13 cellular contexts compared by ENCODE assay signal in the genomic region with DNA sequence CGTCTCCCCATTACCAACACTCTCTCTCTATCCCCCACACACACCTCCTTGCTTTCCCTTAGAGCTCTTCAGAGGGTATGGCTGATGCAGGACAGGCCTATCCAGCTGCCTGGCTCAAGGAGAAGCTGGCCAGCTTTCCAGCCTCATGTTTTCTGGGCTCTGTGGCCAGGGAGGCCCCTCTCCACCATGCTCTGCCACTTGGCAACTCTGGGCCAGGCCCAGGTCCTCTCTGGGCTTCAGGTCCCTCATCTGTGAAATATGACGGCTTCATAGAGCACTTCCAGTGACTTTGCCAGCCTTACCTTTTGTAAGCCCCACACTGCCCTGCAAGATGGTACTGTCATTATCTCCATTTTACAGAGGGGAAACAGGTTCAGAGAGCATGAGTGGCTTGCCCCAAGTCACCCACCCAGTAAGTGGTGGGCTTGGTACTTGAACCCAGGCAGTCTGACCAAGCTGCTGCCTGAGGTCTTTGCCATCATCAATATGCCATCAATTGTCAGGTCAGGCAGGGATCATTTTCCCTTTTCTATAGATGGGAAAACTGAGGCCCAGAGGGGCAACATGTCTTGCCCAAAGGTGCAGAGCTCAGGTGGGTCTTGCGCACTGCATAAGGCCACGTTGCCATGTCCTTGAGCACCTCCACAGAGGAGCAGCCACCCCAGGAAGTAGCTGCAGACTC. TPM values are rescaled to one million over a fixed set of nuclear protein-coding genes. Genes with fewer than 3 reads are reported as not detected.
DNase-seq lines count a peak whose midpoint lies in the region; ATAC-seq, FAIRE-seq and TF ChIP-seq lines count a peak whose summit lies in the region.
"Had no signal": no experiment of that assay in that cellular context is flagged by ENCODE, and none has a peak within 500 bp of the region (broad histone marks: within the 10 kb centered on the region; RNA-seq: fewer than 3 reads in every experiment).

No MANE protein-coding gene starts in this region.

- no peaks in the 10 kb centered on the region for H3K36me3 Mint-ChIP-seq in activated naive CD4-positive, alpha-beta T cell treated with anti-CD3 and anti-CD28 coated beads for 36 hours (ENCODE audit: low read depth)

- no peaks in the 10 kb centered on the region for H3K9me3 Mint-ChIP-seq in activated naive CD4-positive, alpha-beta T cell treated with anti-CD3 and anti-CD28 coated beads for 36 hours

- CTCF ChIA-PET in activated naive CD4-positive, alpha-beta T cell treated with anti-CD3 and anti-CD28 coated beads for 36 hours (lab: Charles Lee) = interaction anchor here (0.5 to 2.0 kb wide), 6 partner anchors 11 to 80 kb away, joined by 3 to 7 read pairs (median 4); a partner anchor contains a TSS

- peaks cover 59% of the 10 kb centered on the region for H3K4me1 Mint-ChIP-seq in activated naive CD4-positive, alpha-beta T cell treated with anti-CD3 and anti-CD28 coated beads for 36 hours (ENCODE audit: low read depth)

- intact Hi-C loops in activated naive CD4-positive, alpha-beta T cell treated with anti-CD3 and anti-CD28 coated beads for 36 hours (cut with micrococcal nuclease) = no loop called here

- peak overlapping the region; percentile 47 for H3K4me2 ChIP-seq in keratinocyte (ENCODE audit: control insufficient read depth, extremely low read depth, insufficient read depth, low read depth, low read length)
- H3K4me2 ChIP-seq: hepatocyte had no signal

- no peak overlapping the region for H3K9ac ChIP-seq in keratinocyte (ENCODE audit: control insufficient read depth, extremely low read depth, insufficient read depth, low read length)

- TF ChIP-seq CTCF in RWPE2 (IDR thresholded peaks at IDR 0.05; ENCODE audit: poor library complexity, severe bottlenecking) = no peak
- TF ChIP-seq CTCF in keratinocyte (optimal IDR thresholded peaks at IDR 0.05 in 1 of 3, IDR thresholded peaks at IDR 0.05 in 1 of 3, conservative IDR thresholded peaks at IDR 0.05 in 1 of 3; ENCODE audit: extremely low read depth in 1 of 3, insufficient read depth in 2 of 3, low read length in 3 of 3) = no peak

- ATAC-seq in RWPE2 (ENCODE audit: low read depth) (no peak), GM21360 (IDR thresholded peaks at IDR 0.05; ENCODE audit: unreplicated experiment) (no peak), HG02642 (IDR thresholded peaks at IDR 0.05; ENCODE audit: poor library complexity, unreplicated experiment) (no peak)
- ATAC-seq in stimulated activated naive CD8-positive, alpha-beta T cell treated with anti-CD3 and anti-CD28 coated beads, Interleukin-15, Interleukin-2, amounts not matched to agents 100 U/mL and 50 U/mL, for 24 hours = no peak
- ATAC-seq: right cardiac atrium had no signal

- no peak overlapping the region for H3K27ac ChIP-seq in RWPE2 (ENCODE audit: poor library complexity, severe bottlenecking)
- H3K27ac ChIP-seq in keratinocyte (ENCODE audit: control insufficient read depth, insufficient read depth, low read length) = no peak overlapping the region
- H3K27ac ChIP-seq: hepatocyte had no signal

- H2AFZ ChIP-seq in keratinocyte (ENCODE audit: control insufficient read depth, low read length) = peak overlapping the region; percentile 17
- H2AFZ ChIP-seq: hepatocyte had no signal

- DNase-seq in activated naive CD4-positive, alpha-beta T cell treated with anti-CD3 and anti-CD28 coated beads for 36 hours = no peak
- DNase-seq in activated naive CD4-positive, alpha-beta T cell treated with anti-CD3 and anti-CD28 coated beads, Interleukin-2, amount 50 U/mL, for 16 hours = no peak
- DNase-seq in RWPE2 (ENCODE audit: low spot score) = peak; percentile 28
- no peak for DNase-seq in keratinocyte (ENCODE audit: low read depth, low spot score)
- DNase-seq in stimulated activated naive CD8-positive, alpha-beta T cell treated with anti-CD3 and anti-CD28 coated beads, Interleukin-15, Interleukin-2, amounts not matched to agents 100 U/mL and 50 U/mL, for 24 hours = peak; percentile 2
- no peak for DNase-seq in NCI-H1694 (lab: John Stamatoyannopoulos, UW)
- DNase-seq: NCI-H1930 had no signal

- H3K9me1 ChIP-seq in keratinocyte (ENCODE audit: control insufficient read depth, extremely low read depth, insufficient read depth, low read length) = peaks cover 3% of the 10 kb centered on the region

- peaks cover 4% of the 10 kb centered on the region for H3K4me1 ChIP-seq in RWPE2 (ENCODE audit: insufficient read depth, poor library complexity, severe bottlenecking)
- H3K4me1 ChIP-seq in keratinocyte (ENCODE audit: control insufficient read depth, extremely low read depth, insufficient read depth, low read length) = peaks cover 15% of the 10 kb centered on the region
- H3K4me1 ChIP-seq: breast epithelium had no signal

- no peak overlapping the region for H3K27ac Mint-ChIP-seq in activated naive CD4-positive, alpha-beta T cell treated with anti-CD3 and anti-CD28 coated beads for 36 hours

- H3K4me3 ChIP-seq in RWPE2 (ENCODE audit: severe bottlenecking) (no peak overlapping the region), keratinocyte (ENCODE audit: control insufficient read depth in 2 of 3, extremely low read depth in 1 of 3, insufficient read depth in 2 of 3, low read depth in 1 of 3, low read length in 3 of 3) (no peak overlapping the region)
- H3K4me3 ChIP-seq: hepatocyte had no signal

- dilution Hi-C loops in keratinocyte (cut with MboI; ENCODE audit: extremely low pct_ligation_motif_present, low sequenced_read_pairs) = no loop called here

- no peaks in the 10 kb centered on the region for H3K27me3 ChIP-seq in RWPE2 (ENCODE audit: insufficient read depth, poor library complexity, severe bottlenecking)
- no peaks in the 10 kb centered on the region for H3K27me3 ChIP-seq in keratinocyte (ENCODE audit: control insufficient read depth, extremely low read depth, insufficient read depth, low read length)
- H3K27me3 ChIP-seq: breast epithelium, hepatocyte had no signal

- no peak for FAIRE-seq in keratinocyte (lab: Jason Lieb, UNC)

- peak overlapping the region; percentile 47 for H3K4me3 Mint-ChIP-seq in activated naive CD4-positive, alpha-beta T cell treated with anti-CD3 and anti-CD28 coated beads for 36 hours

- H3K27me3 Mint-ChIP-seq in activated naive CD4-positive, alpha-beta T cell treated with anti-CD3 and anti-CD28 coated beads for 36 hours (ENCODE audit: low read depth) = no peaks in the 10 kb centered on the region

- H3K36me3 ChIP-seq in RWPE2 (ENCODE audit: low read depth) = no peaks in the 10 kb centered on the region
- no peaks in the 10 kb centered on the region for H3K36me3 ChIP-seq in keratinocyte (ENCODE audit: control insufficient read depth in 2 of 2, extremely low read depth in 1 of 2, insufficient read depth in 2 of 2, low read length in 2 of 2)
- H3K36me3 ChIP-seq: breast epithelium had no signal

- no peaks in the 10 kb centered on the region for H3K79me2 ChIP-seq in keratinocyte (ENCODE audit: control insufficient read depth, insufficient read depth, low read length)
- H3K79me2 ChIP-seq: hepatocyte had no signal

- no peaks in the 10 kb centered on the region for H3K9me3 ChIP-seq in RWPE2 (ENCODE audit: severe bottlenecking)
- H3K9me3 ChIP-seq in keratinocyte (ENCODE audit: control insufficient read depth, low read depth, low read length) = no peaks in the 10 kb centered on the region
- H3K9me3 ChIP-seq: breast epithelium had no signal

- no peaks in the 10 kb centered on the region for H4K20me1 ChIP-seq in keratinocyte (ENCODE audit: control insufficient read depth, extremely low read depth, insufficient read depth, low read length)

RNA-seq across cellular contexts. Expression of a gene that starts 0.5 kb away (rescaled TPM):
- 1 to 10 TPM; 1.0 to 1.2 TPM for total RNA-seq in activated naive CD4-positive, alpha-beta T cell treated with anti-CD3 and anti-CD28 coated beads for 36 hours
- polyA plus RNA-seq in keratinocyte = 0.03 TPM in 1 of 3 replicates, not detected in the others
- polyA plus RNA-seq in keratinocyte (2011; ENCODE audit: low read depth) = not detected
- polyA plus RNA-seq in keratinocyte (2011; cell fraction: cytosol; rRNA removed) = not detected in 2 replicates
- not detected in 2 replicates for polyA plus RNA-seq in keratinocyte (2011; cell fraction: nucleus; rRNA removed)
- polyA plus RNA-seq in keratinocyte (2012; ENCODE audit: low replicate concordance) = 0.04 and 0.10 TPM in 2 replicates
- not detected in 3 replicates for polyA minus RNA-seq in keratinocyte
- polyA minus RNA-seq in keratinocyte (2011; cell fraction: cytosol; rRNA and poly(A)+ RNA removed) = not detected
- not detected in 2 replicates for polyA minus RNA-seq in keratinocyte (2011; cell fraction: nucleus; rRNA and poly(A)+ RNA removed)
- polyA plus RNA-seq: AG04450 had no signal

RNA-seq across cellular contexts. Expression of a gene that starts 5.5 kb away (rescaled TPM):
- 1 to 10 TPM; 7.1 to 7.7 TPM for total RNA-seq in activated naive CD4-positive, alpha-beta T cell treated with anti-CD3 and anti-CD28 coated beads for 36 hours
- polyA plus RNA-seq in keratinocyte = 2.2 to 3.8 TPM (median 3.3 TPM) in 3 replicates
- polyA plus RNA-seq in keratinocyte (2011; ENCODE audit: low read depth) = 0.44 TPM
- 2.1 and 3.5 TPM in 2 replicates for polyA plus RNA-seq in keratinocyte (2011; cell fraction: cytosol; rRNA removed)
- polyA plus RNA-seq in keratinocyte (2011; cell fraction: nucleus; rRNA removed) = 3.4 and 5.4 TPM in 2 replicates
- 0.27 and 2.8 TPM in 2 replicates for polyA plus RNA-seq in keratinocyte (2012; ENCODE audit: low replicate concordance)
- polyA minus RNA-seq in keratinocyte = 1.2 to 2.2 TPM (median 1.3 TPM) in 3 replicates
- polyA minus RNA-seq in keratinocyte (2011; cell fraction: cytosol; rRNA and poly(A)+ RNA removed) = 6.9 TPM
- polyA minus RNA-seq in keratinocyte (2011; cell fraction: nucleus; rRNA and poly(A)+ RNA removed) = 1.8 and 2.0 TPM in 2 replicates

RNA-seq across cellular contexts. Expression of a gene that starts 55.6 kb away (rescaled TPM):
- 1 to 10 TPM; 5.0 to 6.2 TPM for total RNA-seq in activated naive CD4-positive, alpha-beta T cell treated with anti-CD3 and anti-CD28 coated beads for 36 hours
- 17.3 to 33.4 TPM (median 17.6 TPM) in 3 replicates for polyA plus RNA-seq in keratinocyte
- 5.4 TPM for polyA plus RNA-seq in keratinocyte (2011; ENCODE audit: low read depth)
- polyA plus RNA-seq in keratinocyte (2011; cell fraction: cytosol; rRNA removed) = 19.1 and 29.6 TPM in 2 replicates
- polyA plus RNA-seq in keratinocyte (2011; cell fraction: nucleus; rRNA removed) = 26.7 and 27.7 TPM in 2 replicates
- polyA plus RNA-seq in keratinocyte (2012; ENCODE audit: low replicate concordance) = 16.6 and 20.0 TPM in 2 replicates
- 19.7 to 38.7 TPM (median 35.3 TPM) in 3 replicates for polyA minus RNA-seq in keratinocyte
- 30.3 TPM for polyA minus RNA-seq in keratinocyte (2011; cell fraction: cytosol; rRNA and poly(A)+ RNA removed)
- 11.2 and 13.7 TPM in 2 replicates for polyA minus RNA-seq in keratinocyte (2011; cell fraction: nucleus; rRNA and poly(A)+ RNA removed)

Comparison
In these comparisons a context has a peak if more than half of its experiments do, and no peak if none do; other contexts are left out.
1. DNase-seq: peak in RWPE2 (single experiment) and stimulated activated naive CD8-positive, alpha-beta T cell treated with anti-CD3 and anti-CD28 coated beads, Interleukin-15, Interleukin-2, amounts not matched to agents 100 U/mL and 50 U/mL, for 24 hours (single experiment); none in activated naive CD4-positive, alpha-beta T cell treated with anti-CD3 and anti-CD28 coated beads for 36 hours (single experiment), activated naive CD4-positive, alpha-beta T cell treated with anti-CD3 and anti-CD28 coated beads, Interleukin-2, amount 50 U/mL, for 16 hours (single experiment), keratinocyte (single experiment) and NCI-H1694 (single experiment).